16 cellular contexts compared by ENCODE assay signal in genomic region chr12:51994959-51995358, GRCh38. TPM values are rescaled to one million over a fixed set of nuclear protein-coding genes. Genes with fewer than 3 reads are reported as not detected.
DNase-seq lines count a peak whose midpoint lies in the region; ATAC-seq and TF ChIP-seq lines count a peak whose summit lies in the region.
"Had no signal": no experiment of that assay in that cellular context is flagged by ENCODE, and none has a peak within 500 bp of the region (broad histone marks: within the 10 kb centered on the region; RNA-seq: fewer than 3 reads in every experiment).

No MANE protein-coding gene starts in this region.

- WGBS in SK-N-SH (ENCODE audit: low lambda C conversion rate) = 21% methylated on average over 4 of the region's 4 CpGs

- H2AFZ ChIP-seq in SK-N-SH (ENCODE audit: low read depth) = no peak overlapping the region

- ATAC-seq in HG03095 (IDR thresholded peaks at IDR 0.05; ENCODE audit: unreplicated experiment) = no peak
- no peak for ATAC-seq in GM21447 (IDR thresholded peaks at IDR 0.05; ENCODE audit: unreplicated experiment)

- peak overlapping the region; percentile 33; the same call in 1 of the 2 replicates for H3K4me2 ChIP-seq in SK-N-SH

- no peak for TF ChIP-seq EP300 in SK-N-SH (IDR thresholded peaks at IDR 0.05; ENCODE audit: borderline replicate concordance in 1 of 2, low read depth in 1 of 2, low read length in 1 of 2)

- H3K4me1 Mint-ChIP-seq in type B pancreatic cell (ENCODE audit: unreplicated experiment) = peaks cover 4% of the 10 kb centered on the region

- peaks cover 3 to 6% of the 10 kb centered on the region in 2 experiments; a peak in 2 of 4 replicates for H3K4me1 ChIP-seq in SK-N-SH (ENCODE audit: control insufficient read depth in 1 of 2, insufficient read depth in 2 of 2, low read depth in 1 of 2, low read length in 1 of 2)

- H3K27me3 ChIP-seq in SK-N-SH (ENCODE audit: insufficient read depth) = no peaks in the 10 kb centered on the region

- H3K9me2 ChIP-seq in SK-N-SH = no peaks in the 10 kb centered on the region

- no peaks in the 10 kb centered on the region for H3K79me2 ChIP-seq in SK-N-SH (ENCODE audit: insufficient read depth)

- no peaks in the 10 kb centered on the region for H3K9me3 ChIP-seq in SK-N-SH

- H3K27ac ChIP-seq in SK-N-SH (ENCODE audit: low read depth in 2 of 2, low read length in 1 of 2) = peak overlapping the region in 1 of 2 experiments; percentile 30; a peak in 2 of 4 replicates

- TF ChIP-seq CTCF in SK-N-SH (IDR thresholded peaks at IDR 0.05) (no peak), type B pancreatic cell (conservative IDR thresholded peaks at IDR 0.05) (no peak)

- POLR2A ChIA-PET in SK-N-SH (lab: Yijun Ruan, JAX) = no interaction called here

- DNase-seq in AG20443 (ENCODE audit: low spot score) (peak; percentile 87), SK-N-SH (no peak), hepatic stellate cell (ENCODE audit: low spot score) (peak; percentile 69), type B pancreatic cell (ENCODE audit: extremely low spot score, unreplicated experiment) (no peak), SIG-M5 (lab: John Stamatoyannopoulos, UW) (no peak)
- DNase-seq: C1 segment of cervical spinal cord, DMS 273 treated with DMSO at 0.1 percent for 48 hours, HCEC 1CT, NCI-H1105 treated with DMSO at 0.1 percent for 48 hours, NCI-H1694 treated with DMSO at 0.1 percent for 48 hours, NCI-H2107, NCI-H446, NCI-H69, SHP77 had no signal

- no peaks in the 10 kb centered on the region for H4K20me1 ChIP-seq in SK-N-SH (ENCODE audit: insufficient read depth)

- H3K36me3 ChIP-seq in SK-N-SH (replicated peaks in 1 of 2; ENCODE audit: control insufficient read depth in 1 of 2, insufficient read depth in 2 of 2, low read length in 1 of 2) = peaks cover 2 to 17% of the 10 kb centered on the region in 2 experiments

- no peak for TF ChIP-seq RAD21 in SK-N-SH (IDR thresholded peaks at IDR 0.05; ENCODE audit: low read length)

- no peaks in the 10 kb centered on the region for H3K9me3 Mint-ChIP-seq in type B pancreatic cell

- peak overlapping the region; percentile 36 for H3K27ac Mint-ChIP-seq in type B pancreatic cell

- H3K4me3 Mint-ChIP-seq in type B pancreatic cell = no peak overlapping the region

- no peak overlapping the region for H3K9ac ChIP-seq in SK-N-SH

- CTCF ChIA-PET in SK-N-SH (lab: Yijun Ruan, JAX) = interaction anchor here (2.9 to 21.4 kb wide), 5 partner anchors 8 to 101 kb away, joined by 13 to 608 read pairs (median 22); no protein-coding TSS in a partner anchor

- no peak overlapping the region for H3K4me3 ChIP-seq in SK-N-SH (ENCODE audit: low read depth in 2 of 2, low read length in 1 of 2)

- H3K27me3 Mint-ChIP-seq in type B pancreatic cell = no peaks in the 10 kb centered on the region

- H3F3A ChIP-seq in SK-N-SH (replicated peaks; ENCODE audit: insufficient read depth) = no peaks in the 10 kb centered on the region

- peaks cover 27% of the 10 kb centered on the region for H3K36me3 Mint-ChIP-seq in type B pancreatic cell

TF ChIP-seq in SK-N-SH, 30 proteins besides CTCF, POLR2A, EP300 and RAD21:
- TF ChIP-seq PBX3 (IDR thresholded peaks at IDR 0.05) = peak; percentile 41; the same call in 1 of the 2 replicates
- peak; percentile 84 for TF ChIP-seq TCF12 (IDR thresholded peaks at IDR 0.05)
- no peak for TF ChIP-seq MXI1 (IDR thresholded peaks at IDR 0.05; ENCODE audit: low read depth, low read length)
- TF ChIP-seq NFIC (IDR thresholded peaks at IDR 0.05; ENCODE audit: borderline replicate concordance) = peak; percentile 52; the same call in 1 of the 2 replicates
- no peak for TF ChIP-seq EZH2phosphoT487 (IDR thresholded peaks at IDR 0.05; ENCODE audit: borderline replicate concordance, low read depth)
TF ChIP-seq in SK-N-SH: peak in this region for 3.

RNA-seq across cellular contexts. Expression of gene TAMALIN, which starts 11.8 kb away (rescaled TPM):
- 1.7 and 2.4 TPM in 2 replicates for polyA plus RNA-seq in SK-N-SH (2012; rRNA removed)
- 1.0 and 1.6 TPM in 2 replicates for polyA plus RNA-seq in SK-N-SH (2012; cell fraction: cytosol; rRNA removed)
- 4.9 TPM in 2 replicates for polyA plus RNA-seq in SK-N-SH (2012; cell fraction: nucleus; rRNA removed)
- total RNA-seq in type B pancreatic cell (ENCODE audit: low replicate concordance) = 4.2 and 16.5 TPM in 2 replicates

RNA-seq across cellular contexts. Expression of gene ACVR1B, which starts 43.5 kb away (rescaled TPM):
- polyA plus RNA-seq in SK-N-SH (2012; rRNA removed) = 12.1 and 13.5 TPM in 2 replicates
- 8.3 and 10.4 TPM in 2 replicates for polyA plus RNA-seq in SK-N-SH (2012; cell fraction: cytosol; rRNA removed)
- polyA plus RNA-seq in SK-N-SH (2012; cell fraction: nucleus; rRNA removed) = 11.1 and 12.7 TPM in 2 replicates
- total RNA-seq in type B pancreatic cell (ENCODE audit: low replicate concordance) = 36.0 and 36.1 TPM in 2 replicates

RNA-seq across cellular contexts. Expression of gene NR4A1, which starts 56.3 kb away (rescaled TPM):
- 75.2 and 120 TPM in 2 replicates for polyA plus RNA-seq in SK-N-SH (2012; rRNA removed)
- 17.7 and 20.0 TPM in 2 replicates for polyA plus RNA-seq in SK-N-SH (2012; cell fraction: cytosol; rRNA removed)
- 429 and 610 TPM in 2 replicates for polyA plus RNA-seq in SK-N-SH (2012; cell fraction: nucleus; rRNA removed)
- 11.4 and 81.9 TPM in 2 replicates for total RNA-seq in type B pancreatic cell (ENCODE audit: low replicate concordance)

Comparison
In these comparisons a context has a peak if more than half of its experiments do, and no peak if none do; other contexts are left out.
1. DNase-seq: peak in AG20443 (single experiment) and hepatic stellate cell (single experiment); none in SK-N-SH (single experiment), type B pancreatic cell (single experiment) and SIG-M5 (single experiment).